ENCODE assay signal across 7 cellular contexts in genomic region chr1:40530735-40531380, GRCh38. TPM values are rescaled to one million over a fixed set of nuclear protein-coding genes. Genes with fewer than 3 reads are reported as not detected.
DNase-seq lines count a peak whose midpoint lies in the region; ATAC-seq and TF ChIP-seq lines count a peak whose summit lies in the region.

No MANE protein-coding gene starts in this region.

- DNase-seq in GM12865 (ENCODE audit: low read depth) (peak; percentile 26), adrenal gland (peak in 1 of 7 donors; percentile 13), iPS-NIHi7 (ENCODE audit: extremely low spot score) (peak; percentile 11), stromal cell of bone marrow (ENCODE audit: low read depth) (peak; percentile 9)
- DNase-seq in activated CD4-positive, alpha-beta T cell treated with anti-CD3 and anti-CD28 coated beads for 48 hours: no peak

- no peaks in the 10 kb centered on the region for H3K27me3 ChIP-seq in adrenal gland

- ATAC-seq in HG03439 (IDR thresholded peaks at IDR 0.05; ENCODE audit: unreplicated experiment): peak; percentile 8
- ATAC-seq in HG02763 (IDR thresholded peaks at IDR 0.05; ENCODE audit: unreplicated experiment): no peak

- H3K36me3 ChIP-seq in adrenal gland (replicated peaks in 1 of 2): no peaks in the 10 kb centered on the region

- TF ChIP-seq POLR2A in adrenal gland (IDR thresholded peaks at IDR 0.05): no peak

- no peaks in the 10 kb centered on the region for H3K9me3 ChIP-seq in adrenal gland (replicated peaks in 1 of 3)

- H3K4me3 ChIP-seq in GM12865 (ENCODE audit: low read depth, low read length) (peak overlapping the region; percentile 95), adrenal gland (peak overlapping the region; percentile 60 to 67 (median 64))

- no peak for TF ChIP-seq CTCF in GM12865 (IDR thresholded peaks at IDR 0.05; ENCODE audit: insufficient read depth, low read depth, low read length, missing control alignments)
- no peak for TF ChIP-seq CTCF in adrenal gland (IDR thresholded peaks at IDR 0.05)

- H3K27ac ChIP-seq in adrenal gland: peak overlapping the region; percentile 77 to 94 (median 85)

- peaks cover 13 to 20% of the 10 kb centered on the region in 2 donors for H3K4me1 ChIP-seq in adrenal gland (replicated peaks in 1 of 2)

- WGBS in adrenal gland, 4 donors: 20 to 28% (median 27%) methylated on average over 5 of the region's 5 CpGs

- intact Hi-C loops in adrenal gland (cut with DNase I): no loop called here

RNA-seq across cellular contexts. Expression of gene ZNF684, which starts 0.6 kb away (rescaled TPM):
- total RNA-seq in adrenal gland: 10 to 100 TPM in 1 of 8 donors, 1 to 10 TPM in 7; 1.4 to 10.1 (median 7.5) TPM
- 10 to 100 TPM in 1 of 3 donors, 1 to 10 TPM in 2; 4.4 to 12.2 (median 5.0) TPM for polyA plus RNA-seq in adrenal gland

RNA-seq across cellular contexts. Expression of gene EXO5, which starts 22.3 kb away (rescaled TPM):
- total RNA-seq in adrenal gland: 10 to 100 TPM in 1 of 8 donors, 1 to 10 TPM in 7; 1.8 to 10.6 (median 7.0) TPM
- polyA plus RNA-seq in adrenal gland: 1 to 10 TPM; 4.7 to 8.3 (median 8.2) TPM

RNA-seq across cellular contexts. Expression of gene ZFP69, which starts 53.8 kb away (rescaled TPM):
- total RNA-seq in adrenal gland: 1 to 10 TPM in 7 of 8 donors, under 1 TPM in 1; 0.18 to 2.5 (median 1.7) TPM
- polyA plus RNA-seq in adrenal gland: 1 to 10 TPM; 2.5 to 3.2 (median 2.9) TPM
